Comparison of ENCODE assay signal across 9 cellular contexts in the genomic region with DNA sequence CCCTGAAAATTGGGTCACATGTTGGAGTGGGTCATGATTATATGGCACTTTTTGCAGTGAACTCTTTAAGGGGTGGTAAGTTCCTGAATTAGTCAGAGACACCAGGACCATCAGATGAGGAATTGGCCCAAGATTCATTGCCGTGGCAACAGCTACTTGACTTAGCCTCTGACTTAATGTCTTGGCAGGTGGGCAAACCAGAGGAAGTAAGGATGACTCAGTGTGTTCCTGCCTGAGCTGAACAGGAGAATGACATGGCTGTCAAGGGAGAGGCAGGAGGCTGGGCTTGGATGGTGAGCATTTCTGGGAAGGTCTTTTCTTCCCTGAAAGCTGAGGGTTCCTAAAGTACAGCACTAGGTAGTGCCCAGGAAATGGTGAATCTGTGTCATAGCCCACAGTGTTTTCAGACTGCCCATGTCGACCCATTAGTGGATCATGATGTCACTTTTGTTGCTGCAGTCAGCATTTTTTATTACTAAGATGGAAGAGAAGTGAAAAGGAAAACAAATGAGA.
DNase-seq lines count a peak whose midpoint lies in the region; ATAC-seq, FAIRE-seq and TF ChIP-seq lines count a peak whose summit lies in the region.
"Had no signal": no experiment of that assay in that cellular context is flagged by ENCODE, and none has a peak within 500 bp of the region (broad histone marks: within the 10 kb centered on the region; RNA-seq: fewer than 3 reads in every experiment).

No MANE protein-coding gene starts in this region.

- no peak overlapping the region for H4K8ac ChIP-seq in H1 (ENCODE audit: extremely low read depth, insufficient read depth, low read length)

- no peak overlapping the region for H2BK20ac ChIP-seq in H1 (ENCODE audit: low read length)

- no peak for ATAC-seq in HG03469 (IDR thresholded peaks at IDR 0.05; ENCODE audit: unreplicated experiment)
- ATAC-seq in GM19467 (IDR thresholded peaks at IDR 0.05; ENCODE audit: unreplicated experiment), result no peak
- no peak for ATAC-seq in HG02678 (IDR thresholded peaks at IDR 0.05; ENCODE audit: unreplicated experiment)

- no peaks in the 10 kb centered on the region for H3K36me3 ChIP-seq in PC-9 (ENCODE audit: low read depth)
- no peaks in the 10 kb centered on the region for H3K36me3 ChIP-seq in H1 (ENCODE audit: control insufficient read depth in 2 of 4, insufficient read depth in 4 of 4, low read length in 3 of 4)

- peaks cover 36% of the 10 kb centered on the region for H3K4me1 ChIP-seq in PC-9 (replicated peaks; ENCODE audit: insufficient read depth)
- peaks cover 0 to 5% (median 0%) of the 10 kb centered on the region in 4 experiments; a peak in 1 of 7 replicates for H3K4me1 ChIP-seq in H1 (replicated peaks in 1 of 4; ENCODE audit: control insufficient read depth in 3 of 4, insufficient read depth in 4 of 4, low read length in 3 of 4)

- no TSS peak for BruUV-seq in PC-9 (replicated peaks; lab: Mats Ljungman, UMichigan)

- no peak for FAIRE-seq in H1 (lab: Jason Lieb, UNC)

- H2BK5ac ChIP-seq in H1 (ENCODE audit: low read depth, low read length), result no peak overlapping the region

- no peak overlapping the region for H4K5ac ChIP-seq in H1 (ENCODE audit: insufficient read length, low read depth, low read length)

- H3K79me2 ChIP-seq in PC-9 (ENCODE audit: low read depth), result no peaks in the 10 kb centered on the region
- H3K79me2 ChIP-seq in H1 (ENCODE audit: control insufficient read depth in 1 of 2, insufficient read depth in 2 of 2, low read length in 2 of 2), result no peaks in the 10 kb centered on the region

- no peak overlapping the region for H2AFZ ChIP-seq in PC-9
- no peak overlapping the region for H2AFZ ChIP-seq in H1 (ENCODE audit: low read length)

- H4K20me1 ChIP-seq in PC-9 (ENCODE audit: insufficient read depth) (no peaks in the 10 kb centered on the region), H1 (replicated peaks in 1 of 2; ENCODE audit: control insufficient read depth in 1 of 2, insufficient read depth in 2 of 2, low read length in 2 of 2) (peaks cover 0 to 2% of the 10 kb centered on the region in 2 experiments)

- peak overlapping the region; percentile 39 for H3K4me2 ChIP-seq in PC-9
- H3K4me2 ChIP-seq in H1 (ENCODE audit: insufficient read depth in 1 of 2, low read depth in 2 of 2, low read length in 2 of 2), result no peak overlapping the region

- H3K9me2 ChIP-seq in PC-9 (ENCODE audit: insufficient read depth), result no peaks in the 10 kb centered on the region

- no peak for TF ChIP-seq EP300 in H1 (IDR thresholded peaks at IDR 0.05; ENCODE audit: borderline replicate concordance in 1 of 2, low read depth in 2 of 2, low read length in 2 of 2)

- H2BK120ac ChIP-seq in H1 (replicated peaks; ENCODE audit: low read depth, low read length), result no peak overlapping the region

- H3K27me3 ChIP-seq in PC-9 (ENCODE audit: insufficient read depth, low read depth) (no peaks in the 10 kb centered on the region), H1 (replicated peaks in 1 of 4; ENCODE audit: control insufficient read depth in 3 of 4, extremely low read depth in 1 of 4, insufficient read depth in 3 of 4, low read length in 3 of 4) (no peaks in the 10 kb centered on the region)

- H3K14ac ChIP-seq in H1 (ENCODE audit: insufficient read length), result no peak overlapping the region

- POLR2A ChIA-PET in PC-9 (lab: Charles Lee; ENCODE audit: unreplicated experiment), result interaction anchor here (0.6 kb wide), 1 partner anchor 1286 kb away, joined by 6 read pairs; no protein-coding TSS in a partner anchor
- POLR2A ChIA-PET in H1 (lab: Charles Lee; ENCODE audit: partially characterized antibody), result no interaction called here

- H3K27ac ChIP-seq in PC-9, result peak overlapping the region; percentile 77
- H3K27ac ChIP-seq in H1 (ENCODE audit: low read depth, low read length), result no peak overlapping the region
- H3K27ac ChIP-seq: VCaP had no signal

- no peak overlapping the region for H3K18ac ChIP-seq in H1 (ENCODE audit: extremely low read depth, low read length)

- no peak overlapping the region for H3K23ac ChIP-seq in H1 (ENCODE audit: insufficient read length)

- H3K4ac ChIP-seq in H1 (replicated peaks; ENCODE audit: insufficient read length, low read depth, low read length), result no peak overlapping the region

- no peak for TF ChIP-seq POLR2A in H1 (IDR thresholded peaks at IDR 0.05; ENCODE audit: control extremely low read depth in 1 of 2, low read depth in 2 of 2, low read length in 2 of 2)

- H3F3A ChIP-seq in PC-9 (ENCODE audit: insufficient read depth, low read depth), result peaks cover 28% of the 10 kb centered on the region

- H2AK5ac ChIP-seq in H1 (ENCODE audit: low read depth, low read length), result no peak overlapping the region

- WGBS in H1 (ENCODE audit: extremely low coverage in 1 of 2, insufficient coverage in 1 of 2, insufficient read length in 1 of 2, insufficient replicate concordance in 2 of 2, low coverage in 1 of 2, low lambda C conversion rate in 2 of 2, missing lambda C conversion rate in 1 of 2), 2 experiments, result 77% methylated on average over 2 of the region's 2 CpGs; no CpG with 5 or more reads in 1 of the 2 experiments

- H3K4me3 ChIP-seq in PC-9 (no peak overlapping the region), H1 (ENCODE audit: extremely low read depth in 1 of 4, insufficient read depth in 2 of 4, low read depth in 3 of 4, low read length in 4 of 4) (no peak overlapping the region)

- H2BK12ac ChIP-seq in H1 (ENCODE audit: low read depth, low read length), result no peak overlapping the region

- TF ChIP-seq CTCF in PC-9 (conservative IDR thresholded peaks at IDR 0.05), result no peak
- no peak for TF ChIP-seq CTCF in H1 (IDR thresholded peaks at IDR 0.05; ENCODE audit: control extremely low read depth in 1 of 3, insufficient read depth in 1 of 3, low read depth in 1 of 3, low read length in 3 of 3)

- no peak overlapping the region for H3K9ac ChIP-seq in H1 (replicated peaks in 1 of 4; ENCODE audit: extremely low read depth in 1 of 4, low read depth in 3 of 4, low read length in 3 of 4)

- no peak overlapping the region for H4K91ac ChIP-seq in H1 (replicated peaks; ENCODE audit: insufficient read length, low read length)

- CTCF ChIA-PET in PC-9 (lab: Charles Lee) (interaction anchor here (0.8 kb wide), 1 partner anchor 72 kb away, joined by 8 read pairs; no protein-coding TSS in a partner anchor), H1 (lab: Charles Lee; ENCODE audit: partially characterized antibody) (interaction anchor here (1.6 to 2.3 kb wide), 3 partner anchors 8 to 23 kb away, joined by 3 to 11 read pairs (median 6); no protein-coding TSS in a partner anchor)

- no peaks in the 10 kb centered on the region for H3K79me1 ChIP-seq in H1 (ENCODE audit: low read depth, low read length)

- TF ChIP-seq RAD21 in H1 (IDR thresholded peaks at IDR 0.05 in 1 of 2, conservative IDR thresholded peaks at IDR 0.05 in 1 of 2; ENCODE audit: low read depth in 2 of 2, low read length in 2 of 2), result no peak

- peak; percentile 50 for DNase-seq in NK-92 treated with Interleukin-12 subunit alpha and Interleukin-12 subunit beta, amount 100 ng/mL, for 24 hours (lab: John Stamatoyannopoulos, UW)
- DNase-seq in NK-92 (lab: John Stamatoyannopoulos, UW; ENCODE audit: unreplicated experiment), result no peak
- DNase-seq in PC-9, result peak; percentile 58 to 96
- DNase-seq in H1 (ENCODE audit: low read depth in 1 of 2, low spot score in 2 of 2), result peak in 1 of 2 experiments; percentile 10
- DNase-seq in pons (ENCODE audit: low spot score), result peak; percentile 37

- no peaks in the 10 kb centered on the region for H3K23me2 ChIP-seq in H1 (ENCODE audit: low read depth, low read length)

- intact Hi-C loops in PC-9 (cut with micrococcal nuclease; ENCODE audit: unreplicated experiment), result no loop called here

- H3K9me3 ChIP-seq in PC-9 (ENCODE audit: insufficient read depth, low read depth), result no peaks in the 10 kb centered on the region
- no peaks in the 10 kb centered on the region for H3K9me3 ChIP-seq in H1 (ENCODE audit: insufficient read depth in 2 of 2, low read depth in 1 of 2, low read length in 1 of 2)

- H2BK15ac ChIP-seq in H1 (ENCODE audit: low read length), result no peak overlapping the region

- no peak overlapping the region for H3K56ac ChIP-seq in H1 (replicated peaks; ENCODE audit: insufficient read length, low read depth, low read length)

TF ChIP-seq in H1, 55 proteins besides CTCF, POLR2A, EP300 and RAD21:
- TF ChIP-seq EGR1 (IDR thresholded peaks at IDR 0.05; ENCODE audit: borderline replicate concordance, low read depth, low read length) (no peak), MAFK (IDR thresholded peaks at IDR 0.05; ENCODE audit: low read depth, low read length) (peak; percentile 2; the same call in 1 of the 2 replicates), SUZ12 (IDR thresholded peaks at IDR 0.05; ENCODE audit: low read length) (no peak), CBX8 (IDR thresholded peaks at IDR 0.05; ENCODE audit: borderline replicate concordance, low read depth, low read length) (no peak), CHD2 (IDR thresholded peaks at IDR 0.05; ENCODE audit: low read length) (no peak), HDAC6 (IDR thresholded peaks at IDR 0.05; ENCODE audit: low read depth, low read length) (no peak), GTF2F1 (IDR thresholded peaks at IDR 0.05; ENCODE audit: borderline replicate concordance, low read depth, low read length) (no peak), POLR2AphosphoS5 (IDR thresholded peaks at IDR 0.05; ENCODE audit: low read depth, low read length) (no peak), TEAD4 (IDR thresholded peaks at IDR 0.05; ENCODE audit: low read depth, low read length) (no peak), SIRT6 (IDR thresholded peaks at IDR 0.05; ENCODE audit: low read length) (no peak), SIN3A (conservative IDR thresholded peaks at IDR 0.05 in 1 of 2, IDR thresholded peaks at IDR 0.05 in 1 of 2; ENCODE audit: low read depth in 1 of 2, low read length in 2 of 2) (no peak), SIX5 (IDR thresholded peaks at IDR 0.05; ENCODE audit: low read depth, low read length) (no peak), JUND (IDR thresholded peaks at IDR 0.05; ENCODE audit: low read length) (peak; percentile 37; the same call in 1 of the 2 replicates), HDAC2 (IDR thresholded peaks at IDR 0.05; ENCODE audit: borderline replicate concordance in 1 of 2, low read depth in 2 of 2, low read length in 2 of 2) (no peak), BACH1 (IDR thresholded peaks at IDR 0.05; ENCODE audit: low read length) (peak; percentile 41; the same call in 1 of the 2 replicates)
- TF ChIP-seq, protein P1, sequence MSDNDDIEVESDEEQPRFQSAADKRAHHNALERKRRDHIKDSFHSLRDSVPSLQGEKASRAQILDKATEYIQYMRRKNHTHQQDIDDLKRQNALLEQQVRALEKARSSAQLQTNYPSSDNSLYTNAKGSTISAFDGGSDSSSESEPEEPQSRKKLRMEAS (IDR thresholded peaks at IDR 0.05), result no peak
